In genomic region chr4:176123710-176124407, GRCh38 we compare ENCODE assay signal across 8 cellular contexts. TPM values are rescaled to one million over a fixed set of nuclear protein-coding genes. Genes with fewer than 3 reads are reported as not detected.
DNase-seq lines count a peak whose midpoint lies in the region; ATAC-seq, FAIRE-seq and TF ChIP-seq lines count a peak whose summit lies in the region.

No MANE protein-coding gene starts in this region.

- no peak overlapping the region for H3K4me3 ChIP-seq in adipocyte (ENCODE audit: low read length)
- no peak overlapping the region for H3K4me3 ChIP-seq in HepG2 (replicated peaks in 1 of 3; ENCODE audit: insufficient read depth in 1 of 3, low read depth in 2 of 3, low read length in 3 of 3)
- H3K4me3 ChIP-seq in effector memory CD4-positive, alpha-beta T cell (ENCODE audit: insufficient read depth, low read depth, low read length, poor library complexity, severe bottlenecking), result no peak overlapping the region
- no peak overlapping the region for H3K4me3 ChIP-seq in sigmoid colon

- H4K20me1 ChIP-seq in HepG2 (ENCODE audit: insufficient read depth, low read length), result no peaks in the 10 kb centered on the region

- TF ChIP-seq RAD21 in HepG2 (CRISPR knock-in tag; IDR thresholded peaks at IDR 0.05), result no peak

- no peak overlapping the region for H3K4me2 ChIP-seq in HepG2 (ENCODE audit: low read depth, low read length)

- H3K27ac Mint-ChIP-seq in activated naive CD4-positive, alpha-beta T cell treated with anti-CD3 and anti-CD28 coated beads, Interleukin-2, amount 50 U/mL, for 72 hours, result peak overlapping the region in 1 of 2 donors; percentile 62

- no TSS peak for BruUV-seq in HepG2 (replicated peaks; lab: Mats Ljungman, UMichigan)

- no peaks in the 10 kb centered on the region for H3K79me2 ChIP-seq in HepG2 (ENCODE audit: insufficient read depth, low read length)

- H3K4me1 ChIP-seq in adipocyte (ENCODE audit: control insufficient read depth, insufficient read depth, low read length) (no peaks in the 10 kb centered on the region), HepG2 (ENCODE audit: insufficient read depth, low read length) (no peaks in the 10 kb centered on the region), sigmoid colon (no peaks in the 10 kb centered on the region)
- no peaks in the 10 kb centered on the region for H3K4me1 ChIP-seq in effector memory CD4-positive, alpha-beta T cell (ENCODE audit: control insufficient read depth, insufficient read depth, low read length, poor library complexity, severe bottlenecking)

- no peak for TF ChIP-seq POLR2A in HepG2 (IDR thresholded peaks at IDR 0.05; ENCODE audit: insufficient read depth in 1 of 2, low read depth in 2 of 2, low read length in 2 of 2)
- TF ChIP-seq POLR2A in sigmoid colon (IDR thresholded peaks at IDR 0.05), result no peak

- CTCF ChIA-PET in HepG2 (lab: Yijun Ruan, JAX; ENCODE audit: low intra/inter-chr PET ratio, low total read pairs), result no interaction called here

- H3K27ac ChIP-seq in HepG2 (ENCODE audit: extremely low read length, insufficient read depth, low read length) (no peak overlapping the region), sigmoid colon (no peak overlapping the region)
- no peak overlapping the region for H3K27ac ChIP-seq in effector memory CD4-positive, alpha-beta T cell (ENCODE audit: insufficient read depth, low read length, poor library complexity, severe bottlenecking)

- H3K36me3 ChIP-seq in adipocyte (ENCODE audit: control insufficient read depth, insufficient read depth, low read length, severe bottlenecking) (no peaks in the 10 kb centered on the region), HepG2 (replicated peaks in 1 of 2; ENCODE audit: control insufficient read depth in 1 of 2, insufficient read depth in 2 of 2, low read length in 2 of 2) (no peaks in the 10 kb centered on the region), sigmoid colon (no peaks in the 10 kb centered on the region)
- H3K36me3 ChIP-seq in effector memory CD4-positive, alpha-beta T cell (ENCODE audit: control insufficient read depth, insufficient read depth, low read length), result no peaks in the 10 kb centered on the region

- H2AFZ ChIP-seq in HepG2 (ENCODE audit: low read length), result no peak overlapping the region

- 29% methylated on average over 4 of the region's 4 CpGs for WGBS in HepG2 (ENCODE audit: low lambda C conversion rate)
- 61 to 69% methylated on average over 4 of the region's 4 CpGs for WGBS in sigmoid colon, 2 donors

- H3K36me3 Mint-ChIP-seq in activated naive CD4-positive, alpha-beta T cell treated with anti-CD3 and anti-CD28 coated beads, Interleukin-2, amount 50 U/mL, for 72 hours, result no peaks in the 10 kb centered on the region

- H3K9me3 Mint-ChIP-seq in activated naive CD4-positive, alpha-beta T cell treated with anti-CD3 and anti-CD28 coated beads, Interleukin-2, amount 50 U/mL, for 72 hours, result no peaks in the 10 kb centered on the region

- TF ChIP-seq CTCF in HepG2 (CRISPR knock-in tag; IDR thresholded peaks at IDR 0.05) (peak; percentile 51), sigmoid colon (IDR thresholded peaks at IDR 0.05) (peak in 2 of 4 experiments; percentile 26 to 42)

- FAIRE-seq in HepG2 (lab: Jason Lieb, UNC), result peak; percentile 53

- in situ Hi-C loops in HepG2 (cut with HindIII; ENCODE audit: extremely low pct_ligation_motif_present, low pct_unique_long_range_greater_than_20kb), result no loop called here

- POLR2A ChIA-PET in HepG2 (lab: Yijun Ruan, JAX), result no interaction called here

- peak; percentile 81 to 90 for ATAC-seq in activated naive CD4-positive, alpha-beta T cell treated with anti-CD3 and anti-CD28 coated beads, Interleukin-2, amount 50 U/mL, for 72 hours
- peak; percentile 99 for ATAC-seq in GM21576 (IDR thresholded peaks at IDR 0.05; ENCODE audit: unreplicated experiment)
- ATAC-seq in HepG2, result peak; percentile 94

- no peak for DNase-seq in activated naive CD4-positive, alpha-beta T cell treated with anti-CD3 and anti-CD28 coated beads, Interleukin-2, amount 50 U/mL, for 72 hours (ENCODE audit: low spot score in 2 of 2)
- DNase-seq in activated naive CD4-positive, alpha-beta T cell treated with anti-CD3 and anti-CD28 coated beads, Interleukin-2, amount 50 U/mL, for 16 hours, result no peak
- peak; percentile 2 for DNase-seq in HK-2 (ENCODE audit: unreplicated experiment)
- DNase-seq in adipocyte (ENCODE audit: low read depth), result peak; percentile 38
- DNase-seq in HepG2 (ENCODE audit: low spot score), result peak; percentile 24
- DNase-seq in effector memory CD4-positive, alpha-beta T cell, result no peak
- no peak for DNase-seq in sigmoid colon

- H3K9ac ChIP-seq in adipocyte (ENCODE audit: low read length) (no peak overlapping the region), HepG2 (ENCODE audit: insufficient read depth, low read depth, low read length) (no peak overlapping the region)

- H3K9me3 ChIP-seq in adipocyte (ENCODE audit: control insufficient read depth, low read length) (no peaks in the 10 kb centered on the region), HepG2 (ENCODE audit: low read length) (no peaks in the 10 kb centered on the region), sigmoid colon (no peaks in the 10 kb centered on the region)
- H3K9me3 ChIP-seq in effector memory CD4-positive, alpha-beta T cell (ENCODE audit: control insufficient read depth, low read length), result no peaks in the 10 kb centered on the region

- no peak for TF ChIP-seq EP300 in HepG2 (IDR thresholded peaks at IDR 0.05; ENCODE audit: low read depth in 2 of 2, low read length in 2 of 2)
- TF ChIP-seq EP300 in HepG2 (CRISPR knock-in tag; IDR thresholded peaks at IDR 0.05; ENCODE audit: borderline replicate concordance), result no peak
- no peak for TF ChIP-seq EP300 in sigmoid colon (IDR thresholded peaks at IDR 0.05)

- intact Hi-C loops in HepG2 (cut with micrococcal nuclease; ENCODE audit: unreplicated experiment) (loop anchor here (1.0 kb wide), 1 partner anchor 177 kb away; no protein-coding TSS in a partner anchor), sigmoid colon (cut with DNase I) (no loop called here)

- H3K27me3 ChIP-seq in adipocyte (replicated peaks; ENCODE audit: control insufficient read depth, insufficient read depth, low read length) (no peaks in the 10 kb centered on the region), HepG2 (ENCODE audit: control insufficient read depth in 1 of 2, insufficient read depth in 2 of 2, low read length in 2 of 2) (no peaks in the 10 kb centered on the region), sigmoid colon (no peaks in the 10 kb centered on the region)
- no peaks in the 10 kb centered on the region for H3K27me3 ChIP-seq in effector memory CD4-positive, alpha-beta T cell (replicated peaks; ENCODE audit: control insufficient read depth, insufficient read depth, low read length, poor library complexity, severe bottlenecking)

TF ChIP-seq in HepG2, 621 proteins besides CTCF, POLR2A, EP300 and RAD21 (continues in another document):
- TF ChIP-seq FOXA3 (CRISPR knock-in tag; IDR thresholded peaks at IDR 0.05) (no peak), BRF2 (CRISPR knock-in tag; IDR thresholded peaks at IDR 0.05) (no peak), ISX (CRISPR knock-in tag; conservative IDR thresholded peaks at IDR 0.05) (no peak), RNF2 (conservative IDR thresholded peaks at IDR 0.05; ENCODE audit: low read depth) (no peak), STAG1 (CRISPR knock-in tag; IDR thresholded peaks at IDR 0.05) (peak; percentile 22; the same call in 1 of the 2 replicates), ZNF362 (CRISPR knock-in tag; IDR thresholded peaks at IDR 0.05; ENCODE audit: borderline replicate concordance) (no peak)

RNA-seq across cellular contexts. Expression of gene WDR17, which starts 58.2 kb away (rescaled TPM):
- total RNA-seq in activated naive CD4-positive, alpha-beta T cell treated with anti-CD3 and anti-CD28 coated beads, Interleukin-2, amount 50 U/mL, for 72 hours, result 1 to 10 TPM; 1.3 to 2.5 TPM
- total RNA-seq in HepG2 (2016; rRNA removed; fragmentation: Illumina TruSeq; extraction: Trizol), result not detected in 2 replicates
- total RNA-seq in HepG2 (2016; cell fraction: cytosol; rRNA removed; fragmentation: Illumina TruSeq; extraction: Trizol; ENCODE audit: low read depth), result not detected in 2 replicates
- total RNA-seq in HepG2 (2016; cell fraction: insoluble cytoplasmic fraction; rRNA removed; fragmentation: Illumina TruSeq; extraction: Trizol), result not detected in 2 replicates
- not detected in 2 replicates for total RNA-seq in HepG2 (2016; cell fraction: membrane; rRNA removed; fragmentation: Illumina TruSeq; extraction: Trizol)
- not detected in 2 replicates for total RNA-seq in HepG2 (2016; cell fraction: nucleus; rRNA removed; fragmentation: Illumina TruSeq; extraction: Trizol)
- not detected in 2 replicates for polyA plus RNA-seq in HepG2 (2011; rRNA removed)
- not detected in 2 replicates for polyA plus RNA-seq in HepG2 (2011; cell fraction: cytosol; rRNA removed)
- polyA plus RNA-seq in HepG2 (2011; cell fraction: nucleus; rRNA removed), result not detected in 2 replicates
- polyA plus RNA-seq in HepG2 (2012), result not detected in 2 replicates
- not detected in 2 replicates for polyA plus RNA-seq in HepG2 (2016; cell fraction: cytosol; fragmentation: Illumina TruSeq; extraction: Trizol; ENCODE audit: low read depth)
- not detected in 2 replicates for polyA plus RNA-seq in HepG2 (2016; cell fraction: insoluble cytoplasmic fraction; fragmentation: Illumina TruSeq; extraction: Trizol; ENCODE audit: low read depth)
- polyA plus RNA-seq in HepG2 (2016; cell fraction: membrane; fragmentation: Illumina TruSeq; extraction: Trizol; ENCODE audit: low read depth), result not detected in 2 replicates
- not detected in 2 replicates for polyA plus RNA-seq in HepG2 (2016; cell fraction: nucleus; fragmentation: Illumina TruSeq; extraction: Trizol; ENCODE audit: insufficient read depth, low read depth)
- polyA minus RNA-seq in HepG2 (2011; rRNA and poly(A)+ RNA removed; ENCODE audit: low replicate concordance), result 0.02 TPM in 1 of 2 replicates, not detected in the other
- not detected in 2 replicates for polyA minus RNA-seq in HepG2 (2011; cell fraction: cytosol; rRNA and poly(A)+ RNA removed)
- not detected in 2 replicates for polyA minus RNA-seq in HepG2 (2011; cell fraction: nucleus; rRNA and poly(A)+ RNA removed)
- total RNA-seq in sigmoid colon, result 10 to 100 TPM in 1 of 4 donors, 1 to 10 TPM in 3; 4.8 to 11.0 (median 6.8) TPM
- polyA plus RNA-seq in sigmoid colon, result under 1 TPM in 1 of 3 donors, not detected in 2; 0.63 TPM

Comparison
In these comparisons a context has a peak if more than half of its experiments do, and no peak if none do; other contexts are left out.
1. DNase-seq: peak in HK-2 (single experiment), adipocyte (single experiment) and HepG2 (single experiment); none in activated naive CD4-positive, alpha-beta T cell treated with anti-CD3 and anti-CD28 coated beads, Interleukin-2, amount 50 U/mL, for 72 hours (0 of 2), activated naive CD4-positive, alpha-beta T cell treated with anti-CD3 and anti-CD28 coated beads, Interleukin-2, amount 50 U/mL, for 16 hours (single experiment), effector memory CD4-positive, alpha-beta T cell (0 of 3) and sigmoid colon (single experiment).
2. Peak in every context shown above with its lines, with median percentiles within 50 percentile points of each other: ATAC-seq.